In genomic region chr1:167194182-167194581, GRCh38 we compare ENCODE assay signal across 40 cellular contexts.
"Had no signal": no experiment of that assay in that cellular context is flagged by ENCODE, and none has a peak within 500 bp of the region (broad histone marks: within the 10 kb centered on the region; RNA-seq: fewer than 3 reads in every experiment).

No MANE protein-coding gene starts in this region.

- H3K27me3 Mint-ChIP-seq: activated naive CD8-positive, alpha-beta T cell; activated naive CD8-positive, alpha-beta T cell treated with anti-CD3 and anti-CD28 coated beads for 36 hours had no signal

- H3K4me1 Mint-ChIP-seq: activated naive CD4-positive, alpha-beta T cell treated with anti-CD3 and anti-CD28 coated beads, Interleukin-2, amount 10 ng/mL, durations not matched to agents 7 days and 5 days; central memory CD8-positive, alpha-beta T cell had no signal

- H3K4me1 ChIP-seq: adrenal gland, ascending aorta, body of pancreas, breast epithelium had no signal

- H3K9me3 ChIP-seq: adrenal gland, ascending aorta, body of pancreas, breast epithelium had no signal

- H3K4me3 ChIP-seq: adrenal gland, ascending aorta, body of pancreas, breast epithelium, cardiac muscle cell had no signal

- H3K36me3 ChIP-seq: adrenal gland, ascending aorta, brain microvascular endothelial cell, breast epithelium, cardiac muscle cell had no signal

- ATAC-seq: activated naive CD4-positive, alpha-beta T cell treated with anti-CD3 and anti-CD28 coated beads, Interleukin-2, amount 50 U/mL, for 72 hours; activated naive CD8-positive, alpha-beta T cell treated with anti-CD3 and anti-CD28 coated beads, Interleukin-2, amount 50 U/mL, for 24 hours; activated T-cell treated with anti-CD3 and anti-CD28 coated beads, Interleukin-2, amount 50 U/mL, for 4 hours; activated T-cell treated with anti-CD3 and anti-CD28 coated beads, Interleukin-2, amount 50 U/mL, for 72 hours; activated T-helper 17 cell treated with anti-CD3 and anti-CD28 coated beads, Interleukin-2, amount 50 U/mL, for 72 hours; body of pancreas had no signal

- H3K27me3 ChIP-seq: adrenal gland, ascending aorta, body of pancreas, brain microvascular endothelial cell, breast epithelium, cardiac muscle cell had no signal

- H3K27ac Mint-ChIP-seq: activated naive CD4-positive, alpha-beta T cell treated with anti-CD3 and anti-CD28 coated beads for 36 hours; activated naive CD4-positive, alpha-beta T cell treated with anti-CD3 and anti-CD28 coated beads, Interleukin-2, amount 10 ng/mL, durations not matched to agents 7 days and 5 days; activated naive CD4-positive, alpha-beta T cell treated with anti-CD3 and anti-CD28 coated beads, Interleukin-2, amount 50 U/mL, for 24 hours; activated naive CD4-positive, alpha-beta T cell treated with anti-CD3 and anti-CD28 coated beads, Interleukin-2, amount 50 U/mL, for 72 hours; activated naive CD8-positive, alpha-beta T cell; activated naive CD8-positive, alpha-beta T cell treated with anti-CD3 and anti-CD28 coated beads for 36 hours; activated naive CD8-positive, alpha-beta T cell treated with anti-CD3 and anti-CD28 coated beads, Interleukin-2, amount 10 ng/mL, durations not matched to agents 7 days and 5 days; activated naive CD8-positive, alpha-beta T cell treated with anti-CD3 and anti-CD28 coated beads, Interleukin-2, amount 50 U/mL, for 24 hours; activated T-cell treated with anti-CD3 and anti-CD28 coated beads, Interleukin-2, amount 50 U/mL, for 24 hours; activated T-cell treated with anti-CD3 and anti-CD28 coated beads, Interleukin-2, amount 50 U/mL, for 72 hours; activated T-helper 1 cell treated with anti-CD3 and anti-CD28 coated beads, Interleukin-12 subunit alpha, Interleukin-12 subunit beta, Interleukin-2, Interleukin-4 antibody, amounts not matched to agents 30 ng/mL and 10 ng/mL and 1 ng/mL, durations not matched to agents 14 hours and 24 hours and 36 hours; activated T-helper 17 cell treated with anti-CD3 and anti-CD28 coated beads, Interleukin-2, amount 50 U/mL, for 72 hours; activated T-helper 2 cell treated with anti-CD3 and anti-CD28 coated beads, Interferon-gamma antibody, Interleukin-2, Interleukin-4, amounts not matched to agents 10 μg/mL and 5 μg/mL and 100 μg/mL, durations not matched to agents 14 hours and 24 hours and 36 hours; brain had no signal

- H3K36me3 Mint-ChIP-seq: activated naive CD4-positive, alpha-beta T cell treated with anti-CD3 and anti-CD28 coated beads, Interleukin-2, amount 10 ng/mL, durations not matched to agents 7 days and 5 days; activated naive CD8-positive, alpha-beta T cell treated with anti-CD3 and anti-CD28 coated beads for 36 hours; activated naive CD8-positive, alpha-beta T cell treated with anti-CD3 and anti-CD28 coated beads, Interleukin-2, amount 10 ng/mL, durations not matched to agents 7 days and 5 days had no signal

- DNase-seq: activated effector memory CD4-positive, alpha-beta T cell treated with anti-CD3 and anti-CD28 coated beads, Interleukin-2, amount 50 U/mL, for 16 hours; activated effector memory CD4-positive, alpha-beta T cell treated with Interleukin-2 at 50 U/mL for 16 hours; activated gamma-delta T cell; activated gamma-delta T cell treated with Interleukin-2 at 50 U/mL for 16 hours; activated naive CD4-positive, alpha-beta T cell; activated naive CD4-positive, alpha-beta T cell treated with anti-CD3 and anti-CD28 coated beads for 36 hours; activated naive CD4-positive, alpha-beta T cell treated with anti-CD3 and anti-CD28 coated beads, Interleukin-2, amount 10 ng/mL, durations not matched to agents 7 days and 5 days; activated naive CD4-positive, alpha-beta T cell treated with anti-CD3 and anti-CD28 coated beads, Interleukin-2, amount 50 U/mL, for 16 hours; activated naive CD4-positive, alpha-beta T cell treated with Interleukin-2 at 50 U/mL for 16 hours; activated naive CD8-positive, alpha-beta T cell treated with anti-CD3 and anti-CD28 coated beads for 36 hours; activated naive CD8-positive, alpha-beta T cell treated with anti-CD3 and anti-CD28 coated beads, Interleukin-2, amount 10 ng/mL, durations not matched to agents 7 days and 5 days; activated naive CD8-positive, alpha-beta T cell treated with anti-CD3 and anti-CD28 coated beads, Interleukin-2, amount 50 U/mL, for 24 hours; activated T-cell treated with anti-CD3 and anti-CD28 coated beads, Interleukin-2, amount 50 U/mL, for 1 hour; activated T-cell treated with anti-CD3 and anti-CD28 coated beads, Interleukin-2, amount 50 U/mL, for 24 hours; activated T-cell treated with anti-CD3 and anti-CD28 coated beads, Interleukin-2, amount 50 U/mL, for 4 hours; activated T-cell treated with anti-CD3 and anti-CD28 coated beads, Interleukin-2, amount 50 U/mL, for 48 hours; activated T-cell treated with anti-CD3 and anti-CD28 coated beads, Interleukin-2, amount 50 U/mL, for 72 hours; adrenal gland; amniotic stem cell; amygdala; anterior cingulate cortex; aorta; body of pancreas; brain microvascular endothelial cell; caudate nucleus; central memory CD4-positive, alpha-beta T cell; cerebellar nuclear complex had no signal

- H3K4me3 Mint-ChIP-seq: activated naive CD4-positive, alpha-beta T cell treated with anti-CD3 and anti-CD28 coated beads for 36 hours; activated naive CD4-positive, alpha-beta T cell treated with anti-CD3 and anti-CD28 coated beads, Interleukin-2, amount 10 ng/mL, durations not matched to agents 7 days and 5 days; activated naive CD4-positive, alpha-beta T cell treated with anti-CD3 and anti-CD28 coated beads, Interleukin-2, amount 50 U/mL, for 24 hours; activated naive CD8-positive, alpha-beta T cell; activated naive CD8-positive, alpha-beta T cell treated with anti-CD3 and anti-CD28 coated beads for 36 hours; activated naive CD8-positive, alpha-beta T cell treated with anti-CD3 and anti-CD28 coated beads, Interleukin-2, amount 10 ng/mL, durations not matched to agents 7 days and 5 days; activated naive CD8-positive, alpha-beta T cell treated with anti-CD3 and anti-CD28 coated beads, Interleukin-2, amount 50 U/mL, for 24 hours; activated T-cell treated with anti-CD3 and anti-CD28 coated beads, Interleukin-2, amount 50 U/mL, for 24 hours; activated T-cell treated with anti-CD3 and anti-CD28 coated beads, Interleukin-2, amount 50 U/mL, for 4 hours; activated T-cell treated with anti-CD3 and anti-CD28 coated beads, Interleukin-2, amount 50 U/mL, for 72 hours; activated T-helper 1 cell treated with anti-CD3 and anti-CD28 coated beads, Interleukin-12 subunit alpha, Interleukin-12 subunit beta, Interleukin-2, Interleukin-4 antibody, amounts not matched to agents 30 ng/mL and 10 ng/mL and 1 ng/mL, durations not matched to agents 14 hours and 24 hours and 36 hours; activated T-helper 17 cell treated with anti-CD3 and anti-CD28 coated beads, Interleukin-2, amount 50 U/mL, for 72 hours; brain; central memory CD8-positive, alpha-beta T cell had no signal

- H3K9me3 Mint-ChIP-seq: activated naive CD4-positive, alpha-beta T cell treated with anti-CD3 and anti-CD28 coated beads, Interleukin-2, amount 10 ng/mL, durations not matched to agents 7 days and 5 days; activated naive CD4-positive, alpha-beta T cell treated with anti-CD3 and anti-CD28 coated beads, Interleukin-2, amount 50 U/mL, for 24 hours; activated naive CD8-positive, alpha-beta T cell treated with anti-CD3 and anti-CD28 coated beads for 36 hours; activated naive CD8-positive, alpha-beta T cell treated with anti-CD3 and anti-CD28 coated beads, Interleukin-2, amount 50 U/mL, for 24 hours; activated T-cell treated with anti-CD3 and anti-CD28 coated beads, Interleukin-2, amount 50 U/mL, for 24 hours; activated T-cell treated with anti-CD3 and anti-CD28 coated beads, Interleukin-2, amount 50 U/mL, for 4 hours; activated T-helper 17 cell treated with anti-CD3 and anti-CD28 coated beads, Interleukin-2, amount 50 U/mL, for 72 hours; activated T-helper 2 cell treated with anti-CD3 and anti-CD28 coated beads, Interferon-gamma antibody, Interleukin-2, Interleukin-4, amounts not matched to agents 10 μg/mL and 5 μg/mL and 100 μg/mL, durations not matched to agents 14 hours and 24 hours and 36 hours; central memory CD8-positive, alpha-beta T cell had no signal

- FAIRE-seq: astrocyte, bronchial epithelial cell had no signal

- H3K27ac ChIP-seq: adrenal gland, ascending aorta, body of pancreas, brain microvascular endothelial cell, breast epithelium, cardiac muscle cell had no signal
